In genomic region chr1:8394456-8395321, GRCh38 we compare ENCODE assay signal across 9 cellular contexts.
DNase-seq lines count a peak whose midpoint lies in the region; ATAC-seq and TF ChIP-seq lines count a peak whose summit lies in the region.
"Had no signal": no experiment of that assay in that cellular context is flagged by ENCODE, and none has a peak within 500 bp of the region (broad histone marks: within the 10 kb centered on the region; RNA-seq: fewer than 3 reads in every experiment).

No MANE protein-coding gene starts in this region.

- no peak for ATAC-seq in DND-41 (ENCODE audit: insufficient read depth, low read depth)
- ATAC-seq in body of pancreas = no peak

- no peak for DNase-seq in DND-41
- DNase-seq in RPMI7951 (ENCODE audit: low read depth) = peak; percentile 66
- DNase-seq in body of pancreas = no peak
- no peak for DNase-seq in sigmoid colon
- DNase-seq in DMS53 (lab: John Stamatoyannopoulos, UW) = no peak
- no peak for DNase-seq in NCI-H2029 (lab: John Stamatoyannopoulos, UW)
- no peak for DNase-seq in GM20000 (ENCODE audit: low spot score)
- DNase-seq in BE2C = no peak
- DNase-seq: SHP77 treated with DMSO at 0.1 percent for 48 hours had no signal

- no peak overlapping the region for H2AFZ ChIP-seq in DND-41 (ENCODE audit: low read depth, low read length)

- H3K27ac ChIP-seq in DND-41 (ENCODE audit: low read length) (no peak overlapping the region), body of pancreas (peak overlapping the region in 3 of 4 donors; percentile 34 to 74 (median 63)), sigmoid colon (peak overlapping the region; percentile 71 to 86 (median 84))

- peaks cover 2% of the 10 kb centered on the region; the same call in 1 of the 2 replicates for H3K79me2 ChIP-seq in DND-41 (ENCODE audit: insufficient read depth, low read length)

- no peak overlapping the region for H3K9ac ChIP-seq in DND-41 (ENCODE audit: low read depth, low read length)

- H3K4me1 ChIP-seq in DND-41 (ENCODE audit: insufficient read depth, low read length) (peaks cover 40% of the 10 kb centered on the region), body of pancreas (peaks cover 46% of the 10 kb centered on the region), sigmoid colon (peaks cover 0 to 96% (median 80%) of the 10 kb centered on the region in 4 donors), BE2C (no peaks in the 10 kb centered on the region)

- no peak overlapping the region for H3K4me3 ChIP-seq in DND-41 (ENCODE audit: low read depth in 1 of 2, low read length in 2 of 2)
- H3K4me3 ChIP-seq in body of pancreas = no peak overlapping the region
- H3K4me3 ChIP-seq in sigmoid colon = no peak overlapping the region
- H3K4me3 ChIP-seq in BE2C (ENCODE audit: low read depth, low read length) = no peak overlapping the region

- H3K36me3 ChIP-seq in DND-41 (ENCODE audit: insufficient read depth, low read length) (no peaks in the 10 kb centered on the region), body of pancreas (replicated peaks in 1 of 2; ENCODE audit: insufficient read depth in 1 of 2, low read depth in 2 of 2) (no peaks in the 10 kb centered on the region), sigmoid colon (peaks cover 0 to 1% (median under 1%) of the 10 kb centered on the region in 4 donors), BE2C (no peaks in the 10 kb centered on the region)

- no peak for TF ChIP-seq EP300 in sigmoid colon (IDR thresholded peaks at IDR 0.05)

- intact Hi-C loops in body of pancreas (cut with DNase I) (no loop called here), sigmoid colon (cut with DNase I) (no loop called here)

- no peak for TF ChIP-seq CTCF in DND-41 (IDR thresholded peaks at IDR 0.05; ENCODE audit: borderline replicate concordance, extremely low read depth, low read length, poor library complexity, severe bottlenecking)
- no peak for TF ChIP-seq CTCF in body of pancreas (IDR thresholded peaks at IDR 0.05)
- no peak for TF ChIP-seq CTCF in sigmoid colon (IDR thresholded peaks at IDR 0.05)
- no peak for TF ChIP-seq CTCF in GM20000 (IDR thresholded peaks at IDR 0.05; ENCODE audit: extremely low read depth, missing control alignments)
- no peak for TF ChIP-seq CTCF in BE2C (IDR thresholded peaks at IDR 0.05; ENCODE audit: low read depth, low read length)

- peak overlapping the region; percentile 66; the same call in 1 of the 2 replicates for H3K4me2 ChIP-seq in DND-41 (ENCODE audit: insufficient read depth, low read length)

- no peak for TF ChIP-seq POLR2A in body of pancreas (IDR thresholded peaks at IDR 0.05)
- no peak for TF ChIP-seq POLR2A in sigmoid colon (IDR thresholded peaks at IDR 0.05)

- H3K9me3 ChIP-seq in DND-41 (ENCODE audit: insufficient read depth, low read length, severe bottlenecking) (no peaks in the 10 kb centered on the region), body of pancreas (no peaks in the 10 kb centered on the region), sigmoid colon (no peaks in the 10 kb centered on the region), BE2C (no peaks in the 10 kb centered on the region)

- WGBS in body of pancreas, 2 donors = 77 to 83% methylated on average over 10 of the region's 10 CpGs
- WGBS in sigmoid colon, 2 donors = 60 to 72% methylated on average over 10 of the region's 10 CpGs

- H3K27me3 ChIP-seq in DND-41 (ENCODE audit: insufficient read depth, low read length, poor library complexity) = no peaks in the 10 kb centered on the region
- no peaks in the 10 kb centered on the region for H3K27me3 ChIP-seq in body of pancreas
- no peaks in the 10 kb centered on the region for H3K27me3 ChIP-seq in sigmoid colon
- H3K27me3 ChIP-seq in BE2C = no peaks in the 10 kb centered on the region

- peaks cover 22% of the 10 kb centered on the region for H4K20me1 ChIP-seq in DND-41 (ENCODE audit: insufficient read depth, low read length)
